ENCODE assay signal across 20 cellular contexts in the genomic region with DNA sequence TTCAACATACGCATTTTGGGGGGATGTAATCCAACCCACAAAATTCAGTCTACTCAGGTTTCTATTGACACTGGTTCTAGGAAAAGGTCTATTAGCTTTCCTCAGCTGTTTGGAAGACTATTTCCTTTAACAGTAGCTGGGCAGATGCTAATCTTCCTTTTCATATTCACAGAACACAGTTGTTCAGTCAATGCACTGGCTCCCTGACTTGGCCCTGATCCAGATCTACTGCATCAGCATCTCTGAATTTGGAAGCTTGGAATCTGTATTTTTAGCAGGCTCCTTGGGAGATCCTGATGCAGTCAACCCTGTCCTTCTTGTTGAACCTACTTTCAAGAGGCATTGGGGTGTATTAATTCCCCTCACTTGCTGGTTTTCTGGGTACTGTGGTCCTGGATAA. TPM values are rescaled to one million over a fixed set of nuclear protein-coding genes. Genes with fewer than 3 reads are reported as not detected.
DNase-seq lines count a peak whose midpoint lies in the region; ATAC-seq and TF ChIP-seq lines count a peak whose summit lies in the region.
"Had no signal": no experiment of that assay in that cellular context is flagged by ENCODE, and none has a peak within 500 bp of the region (broad histone marks: within the 10 kb centered on the region; RNA-seq: fewer than 3 reads in every experiment).

No MANE protein-coding gene starts in this region.

- no peak overlapping the region for H3K4me3 ChIP-seq in mammary epithelial cell (replicated peaks in 1 of 3; ENCODE audit: insufficient read depth in 1 of 3, low read depth in 2 of 3, low read length in 3 of 3)
- H3K4me3 ChIP-seq in thyroid gland (replicated peaks in 1 of 3), result no peak overlapping the region
- H3K4me3 ChIP-seq: BLaER1 had no signal

- no peak overlapping the region for H3K9ac ChIP-seq in mammary epithelial cell (ENCODE audit: insufficient read depth, low read length)
- H3K9ac ChIP-seq: BLaER1, KMS-11 had no signal

- H3K36me3 Mint-ChIP-seq in MCF 10A (ENCODE audit: insufficient read depth, unreplicated experiment) (peaks cover 12% of the 10 kb centered on the region), type B pancreatic cell (no peaks in the 10 kb centered on the region)

- no peak for TF ChIP-seq CTCF in MCF 10A (IDR thresholded peaks at IDR 0.05; ENCODE audit: unreplicated experiment)
- no peak for TF ChIP-seq CTCF in mammary epithelial cell (conservative IDR thresholded peaks at IDR 0.05 in 1 of 2, IDR thresholded peaks at IDR 0.05 in 1 of 2; ENCODE audit: extremely low read depth in 1 of 2, insufficient read depth in 1 of 2, low read depth in 1 of 2, low read length in 2 of 2)
- no peak for TF ChIP-seq CTCF in thyroid gland (IDR thresholded peaks at IDR 0.05)
- no peak for TF ChIP-seq CTCF in type B pancreatic cell (conservative IDR thresholded peaks at IDR 0.05)

- H3K27ac ChIP-seq in mammary epithelial cell (ENCODE audit: insufficient read depth, low read depth, low read length), result no peak overlapping the region
- peak overlapping the region; percentile 80 to 90 (median 84) for H3K27ac ChIP-seq in thyroid gland
- H3K27ac ChIP-seq: 22Rv1, BLaER1, KMS-11 had no signal

- H3K27ac Mint-ChIP-seq in MCF 10A (ENCODE audit: low read depth, unreplicated experiment) (peak overlapping the region; percentile 85), type B pancreatic cell (no peak overlapping the region)
- H3K27ac Mint-ChIP-seq: HFFc6 had no signal

- no peak for TF ChIP-seq POLR2A in erythroblast (IDR thresholded peaks at IDR 0.05; ENCODE audit: low read length)
- TF ChIP-seq POLR2A in thyroid gland (IDR thresholded peaks at IDR 0.05), result no peak

- H3K4me1 Mint-ChIP-seq in MCF 10A (ENCODE audit: insufficient read depth, unreplicated experiment), result peaks cover 43% of the 10 kb centered on the region
- H3K4me1 Mint-ChIP-seq in type B pancreatic cell (ENCODE audit: unreplicated experiment), result peaks cover 5% of the 10 kb centered on the region

- DNase-seq in DMS 273 (lab: John Stamatoyannopoulos, UW; ENCODE audit: unreplicated experiment), result peak; percentile 14
- DNase-seq in DMS 273 treated with DMSO at 0.1 percent for 48 hours (lab: John Stamatoyannopoulos, UW), result no peak
- DNase-seq in MCF 10A (ENCODE audit: unreplicated experiment), result no peak
- DNase-seq in mammary epithelial cell, result no peak
- DNase-seq in erythroblast (lab: John Stamatoyannopoulos, UW), result peak; percentile 23 to 57
- peak; percentile 85 to 86 for DNase-seq in thyroid gland
- DNase-seq in type B pancreatic cell (ENCODE audit: extremely low spot score, unreplicated experiment), result no peak
- DNase-seq: CD8-positive, alpha-beta memory T cell; GF-D8; HFFc6; NCI-H1048; NCI-H146; NCI-H2081 treated with DMSO at 0.1 percent for 48 hours; NCI-H345; NCI-H526 had no signal

- no peaks in the 10 kb centered on the region for H3K36me3 ChIP-seq in mammary epithelial cell (ENCODE audit: insufficient read depth, low read length)
- H3K36me3 ChIP-seq in thyroid gland, result peaks cover 0 to 7% of the 10 kb centered on the region in 2 donors

- H4K20me1 ChIP-seq in mammary epithelial cell (ENCODE audit: insufficient read depth, low read length), result no peaks in the 10 kb centered on the region
- H4K20me1 ChIP-seq: BLaER1 had no signal

- in situ Hi-C loops in mammary epithelial cell (cut with MboI; ENCODE audit: low sequenced_read_pairs in 2 of 2), result no loop called here

- CTCF ChIA-PET in MCF 10A (lab: Yijun Ruan, JAX), result interaction anchor here (0.6 to 2.1 kb wide), 5 partner anchors 14 to 496 kb away, joined by 3 to 12 read pairs (median 4); no protein-coding TSS in a partner anchor
- CTCF ChIA-PET in mammary epithelial cell (lab: Charles Lee; ENCODE audit: low non-redundant PET), result no interaction called here

- H3K79me2 ChIP-seq in mammary epithelial cell (ENCODE audit: insufficient read depth, low read length), result peaks cover under 1% of the 10 kb centered on the region

- intact Hi-C loops in MCF 10A (cut with micrococcal nuclease) (loop anchor here (2.0 kb wide), 1 partner anchor 17 kb away; a partner anchor contains a TSS), mammary epithelial cell (cut with micrococcal nuclease) (no loop called here), thyroid gland (cut with DNase I) (no loop called here)

- H3K4me3 Mint-ChIP-seq in MCF 10A (ENCODE audit: unreplicated experiment), result no peak overlapping the region
- no peak overlapping the region for H3K4me3 Mint-ChIP-seq in type B pancreatic cell
- H3K4me3 Mint-ChIP-seq: CD8-positive, alpha-beta memory T cell; HFFc6 had no signal

- H3K4me2 ChIP-seq in mammary epithelial cell (ENCODE audit: insufficient read depth, low read depth, low read length), result no peak overlapping the region
- H3K4me2 ChIP-seq: BLaER1, KMS-11 had no signal

- H3K4me1 ChIP-seq in mammary epithelial cell (ENCODE audit: insufficient read depth, low read length) (peaks cover 27% of the 10 kb centered on the region), thyroid gland (peaks cover 39 to 50% of the 10 kb centered on the region in 2 donors)

- H3K9me3 ChIP-seq in mammary epithelial cell (replicated peaks; ENCODE audit: insufficient read depth, low read length) (no peaks in the 10 kb centered on the region), thyroid gland (no peaks in the 10 kb centered on the region)
- H3K9me3 ChIP-seq: BLaER1 had no signal

- H3K9me3 Mint-ChIP-seq in MCF 10A (ENCODE audit: unreplicated experiment) (no peaks in the 10 kb centered on the region), type B pancreatic cell (no peaks in the 10 kb centered on the region)
- H3K9me3 Mint-ChIP-seq: CD8-positive, alpha-beta memory T cell; HFFc6 had no signal

- H3K27me3 Mint-ChIP-seq in MCF 10A (ENCODE audit: insufficient read depth, unreplicated experiment) (no peaks in the 10 kb centered on the region), type B pancreatic cell (peaks cover 4% of the 10 kb centered on the region)
- H3K27me3 Mint-ChIP-seq: CD8-positive, alpha-beta memory T cell had no signal

- BruUV-seq in MCF 10A (replicated peaks; lab: Mats Ljungman, UMichigan) (no TSS peak), mammary epithelial cell (replicated peaks; lab: Mats Ljungman, UMichigan) (no TSS peak)

- H2AFZ ChIP-seq in mammary epithelial cell (ENCODE audit: low read depth, low read length), result no peak overlapping the region

- dilution Hi-C loops in mammary epithelial cell (cut with HindIII; ENCODE audit: low sequenced_read_pairs), result no loop called here

- H3K27me3 ChIP-seq in mammary epithelial cell (ENCODE audit: insufficient read depth, low read length) (no peaks in the 10 kb centered on the region), thyroid gland (no peaks in the 10 kb centered on the region)
- H3K27me3 ChIP-seq: BLaER1 had no signal

- 100% methylated on average over 1 of the region's 1 CpG for WGBS in mammary epithelial cell (ENCODE audit: low coverage, missing lambda C conversion rate)
- 96 to 100% methylated on average over 1 of the region's 1 CpG for WGBS in thyroid gland, 2 donors

- no peak for ATAC-seq in HG03565 (IDR thresholded peaks at IDR 0.05; ENCODE audit: unreplicated experiment)
- ATAC-seq: HepG2 had no signal

- POLR2A ChIA-PET in MCF 10A (lab: Yijun Ruan, JAX), result interaction anchor here (0.8 to 1.3 kb wide), 4 partner anchors 10 to 24 kb away, joined by 3 to 5 read pairs (median 4); no protein-coding TSS in a partner anchor

RNA-seq across cellular contexts. Expression of a gene that starts 6.3 kb away (rescaled TPM):
- total RNA-seq in MCF 10A (2022) (42.5 and 55.8 TPM in 2 replicates), mammary epithelial cell (10 to 100 TPM; 24.3 to 64.8 TPM), thyroid gland (100 to 1,000 TPM in 3 of 4 donors, 10 to 100 TPM in 1; 70.8 to 151 (median 134) TPM), type B pancreatic cell (ENCODE audit: low replicate concordance) (15.8 and 40.9 TPM in 2 replicates)
- polyA plus RNA-seq in mammary epithelial cell, result 25.7 TPM
- 52.1 TPM for polyA minus RNA-seq in mammary epithelial cell
- total RNA-seq: HepG2 had no signal
- polyA plus RNA-seq: HepG2 had no signal

RNA-seq across cellular contexts. Expression of a gene that starts 17.7 kb away (rescaled TPM):
- total RNA-seq in MCF 10A (2022) (45.1 and 60.1 TPM in 2 replicates), mammary epithelial cell (10 to 100 TPM; 23.3 to 26.3 TPM), thyroid gland (10 to 100 TPM; 40.3 to 81.1 (median 75.3) TPM), type B pancreatic cell (ENCODE audit: low replicate concordance) (15.4 and 15.8 TPM in 2 replicates)
- polyA plus RNA-seq in mammary epithelial cell, result 13.7 TPM
- polyA minus RNA-seq in mammary epithelial cell, result 12.9 TPM

Comparison
In these comparisons a context has a peak if more than half of its experiments do, and no peak if none do; other contexts are left out.
1. DNase-seq: peak in DMS 273 (single experiment), erythroblast (2 of 2) and thyroid gland (2 of 2); none in DMS 273 treated with DMSO at 0.1 percent for 48 hours (single experiment), MCF 10A (single experiment), mammary epithelial cell (single experiment) and type B pancreatic cell (single experiment).